In genomic region chr1:91866425-91866824, GRCh38 we compare ENCODE assay signal across 20 cellular contexts.
"Had no signal": no experiment of that assay in that cellular context is flagged by ENCODE, and none has a peak within 500 bp of the region (broad histone marks: within the 10 kb centered on the region; RNA-seq: fewer than 3 reads in every experiment).

No MANE protein-coding gene starts in this region.

- H3K4me3 Mint-ChIP-seq: activated naive CD8-positive, alpha-beta T cell treated with anti-CD3 and anti-CD28 coated beads for 36 hours; mesothelial cell of epicardium; T-cell; T-helper 2 cell treated with Interferon-gamma antibody and Interleukin-4, amounts not matched to agents 5 μg/mL and 100 μg/mL, for 36 hours had no signal

- DNase-seq: activated CD4-positive, alpha-beta T cell treated with anti-CD3 and anti-CD28 coated beads for 4 hours; activated CD4-positive, alpha-beta T cell treated with anti-CD3 and anti-CD28 coated beads, Interleukin-2, amount 50 U/mL, for 48 hours; activated naive CD4-positive, alpha-beta T cell treated with Interleukin-2 at 50 U/mL for 16 hours; activated naive CD8-positive, alpha-beta T cell treated with anti-CD3 and anti-CD28 coated beads for 36 hours; activated T-cell treated with anti-CD3 and anti-CD28 coated beads, Interleukin-2, amount 50 U/mL, for 48 hours; amygdala; colonic mucosa; dorsolateral prefrontal cortex; esophagus squamous epithelium; left ventricle myocardium inferior; nucleus accumbens; right lobe of liver; small intestine; stimulated activated naive CD4-positive, alpha-beta T cell; substantia nigra; T-cell; tibial artery had no signal

- H3K9me3 Mint-ChIP-seq: activated naive CD8-positive, alpha-beta T cell treated with anti-CD3 and anti-CD28 coated beads for 36 hours; mesothelial cell of epicardium; T-cell; T-helper 2 cell treated with Interferon-gamma antibody and Interleukin-4, amounts not matched to agents 5 μg/mL and 100 μg/mL, for 36 hours had no signal

- H3K27me3 Mint-ChIP-seq: activated naive CD8-positive, alpha-beta T cell treated with anti-CD3 and anti-CD28 coated beads for 36 hours; T-cell had no signal

- H3K36me3 Mint-ChIP-seq: activated naive CD8-positive, alpha-beta T cell treated with anti-CD3 and anti-CD28 coated beads for 36 hours; mesothelial cell of epicardium had no signal

- ATAC-seq: right lobe of liver, T-cell had no signal

- H3K36me3 ChIP-seq: colonic mucosa, right lobe of liver, tibial artery had no signal

- H3K4me1 ChIP-seq: colonic mucosa, parathyroid adenoma, right lobe of liver had no signal

- H3K27ac Mint-ChIP-seq: activated naive CD8-positive, alpha-beta T cell treated with anti-CD3 and anti-CD28 coated beads for 36 hours; mesothelial cell of epicardium; T-cell; T-helper 2 cell treated with Interferon-gamma antibody and Interleukin-4, amounts not matched to agents 5 μg/mL and 100 μg/mL, for 36 hours had no signal

- H3K4me3 ChIP-seq: colonic mucosa, dorsolateral prefrontal cortex, esophagus squamous epithelium, left ventricle myocardium inferior, right lobe of liver, tibial artery had no signal

- H3K27me3 ChIP-seq: colonic mucosa, dorsolateral prefrontal cortex, esophagus squamous epithelium, right lobe of liver, tibial artery had no signal

- H3K9me3 ChIP-seq: colonic mucosa, esophagus squamous epithelium, left ventricle myocardium inferior, right lobe of liver, tibial artery had no signal

- H3K27ac ChIP-seq: colonic mucosa, dorsolateral prefrontal cortex, left ventricle myocardium inferior, parathyroid adenoma, right lobe of liver, tibial artery had no signal
